Comparison of ENCODE assay signal across 27 cellular contexts in genomic region chr7:116222501-116222900, GRCh38. TPM values are rescaled to one million over a fixed set of nuclear protein-coding genes. Genes with fewer than 3 reads are reported as not detected.
DNase-seq lines count a peak whose midpoint lies in the region; ATAC-seq and TF ChIP-seq lines count a peak whose summit lies in the region.
"Had no signal": no experiment of that assay in that cellular context is flagged by ENCODE, and none has a peak within 500 bp of the region (broad histone marks: within the 10 kb centered on the region; RNA-seq: fewer than 3 reads in every experiment).

No MANE protein-coding gene starts in this region.

- peaks cover 90 to 96% (median 96%) of the 10 kb centered on the region in 3 donors for H3K4me1 Mint-ChIP-seq in CD8-positive, alpha-beta memory T cell
- H3K4me1 Mint-ChIP-seq in immature natural killer cell (peaks cover 94 to 100% of the 10 kb centered on the region in 2 donors), nephron progenitor cell (peaks cover 31% of the 10 kb centered on the region)
- H3K4me1 Mint-ChIP-seq: brain had no signal

- H3K9me3 ChIP-seq in CD8-positive, alpha-beta memory T cell (ENCODE audit: low read length), result no peaks in the 10 kb centered on the region
- H3K9me3 ChIP-seq in Panc1 (ENCODE audit: control insufficient read depth, insufficient read depth, low read depth, low read length) (no peaks in the 10 kb centered on the region), sigmoid colon (no peaks in the 10 kb centered on the region), right atrium auricular region (no peaks in the 10 kb centered on the region)

- WGBS in sigmoid colon, 2 donors, result 82 to 84% methylated on average over 5 of the region's 5 CpGs

- H3K27me3 Mint-ChIP-seq in CD8-positive, alpha-beta memory T cell, result no peaks in the 10 kb centered on the region
- peaks cover 0 to 3% (median 1%) of the 10 kb centered on the region in 3 donors for H3K27me3 Mint-ChIP-seq in immature natural killer cell (ENCODE audit: low read depth in 3 of 3)
- peaks cover 3% of the 10 kb centered on the region for H3K27me3 Mint-ChIP-seq in nephron progenitor cell (ENCODE audit: low read depth, poor library complexity)
- H3K27me3 Mint-ChIP-seq: progenitor cell of endocrine pancreas; stimulated activated naive B cell treated with anti-CD40 and anti-IgM and Interleukin-4, amounts not matched to agents 10 μg/mL and 1 μg/mL and 100 μg/mL, for 72 hours had no signal

- no TSS peak for BruUV-seq in Panc1 (replicated peaks; lab: Mats Ljungman, UMichigan)

- CTCF ChIA-PET in CD8-positive, alpha-beta memory T cell (lab: Charles Lee), result interaction anchor here (0.8 to 1.4 kb wide), 2 partner anchors 9 to 42 kb away, joined by 3 read pairs; no protein-coding TSS in a partner anchor
- CTCF ChIA-PET in Panc1 (lab: Charles Lee), result no interaction called here

- DNase-seq in CD8-positive, alpha-beta memory T cell, result no peak
- DNase-seq in Panc1 (ENCODE audit: low read depth, low spot score), result no peak
- no peak for DNase-seq in immature natural killer cell
- DNase-seq in sigmoid colon, result no peak
- no peak for DNase-seq in NCI-H1694 (lab: John Stamatoyannopoulos, UW)
- DNase-seq in nephron progenitor cell, result no peak
- DNase-seq in right atrium auricular region (ENCODE audit: low spot score), result no peak
- DNase-seq: activated CD4-positive, alpha-beta T cell treated with anti-CD3 and anti-CD28 coated beads for 48 hours; cortex of kidney; DMS53; GF-D8; head of caudate nucleus; HFFc6; Karpas-422; left colon; NCI-H187; NCI-H345; PC-3; stimulated activated CD4-positive, alpha-beta T cell treated with anti-CD3 and anti-CD28 coated beads, Interleukin-2, amount 100 ng/mL, for 24 hours; stimulated activated naive B cell treated with anti-CD40 and anti-IgM and Interleukin-4, amounts not matched to agents 10 μg/mL and 1 μg/mL and 100 μg/mL, for 72 hours had no signal

- H3K36me3 Mint-ChIP-seq in CD8-positive, alpha-beta memory T cell, result peaks cover 0 to 6% (median 2%) of the 10 kb centered on the region in 3 donors
- no peaks in the 10 kb centered on the region for H3K36me3 Mint-ChIP-seq in immature natural killer cell
- peaks cover 4% of the 10 kb centered on the region for H3K36me3 Mint-ChIP-seq in nephron progenitor cell (ENCODE audit: low read depth)
- H3K36me3 Mint-ChIP-seq: brain; stimulated activated naive B cell treated with anti-CD40 and anti-IgM and Interleukin-4, amounts not matched to agents 10 μg/mL and 1 μg/mL and 100 μg/mL, for 72 hours had no signal

- no peaks in the 10 kb centered on the region for H3K27me3 ChIP-seq in CD8-positive, alpha-beta memory T cell (ENCODE audit: insufficient read depth, low read length, poor library complexity, severe bottlenecking)
- no peaks in the 10 kb centered on the region for H3K27me3 ChIP-seq in Panc1 (ENCODE audit: control insufficient read depth, insufficient read depth, low read length)
- H3K27me3 ChIP-seq in sigmoid colon, result no peaks in the 10 kb centered on the region
- H3K27me3 ChIP-seq in right atrium auricular region, result no peaks in the 10 kb centered on the region

- H3K27ac Mint-ChIP-seq in CD8-positive, alpha-beta memory T cell, result peak overlapping the region in 4 of 8 donors; percentile 1 to 64 (median 28)
- H3K27ac Mint-ChIP-seq in immature natural killer cell (peak overlapping the region; percentile 26 to 90 (median 77)), nephron progenitor cell (no peak overlapping the region)
- H3K27ac Mint-ChIP-seq: activated T-helper 2 cell treated with anti-CD3 and anti-CD28 coated beads, Interferon-gamma antibody, Interleukin-2, Interleukin-4, amounts not matched to agents 10 μg/mL and 5 μg/mL and 100 μg/mL, durations not matched to agents 14 hours and 24 hours and 36 hours; brain; HFFc6; progenitor cell of endocrine pancreas; stimulated activated naive B cell treated with anti-CD40 and anti-IgM and Interleukin-4, amounts not matched to agents 10 μg/mL and 1 μg/mL and 100 μg/mL, for 72 hours; T-helper 1 cell treated with Interleukin-12 subunit alpha and Interleukin-12 subunit beta and Interleukin-4 antibody, amounts not matched to agents 30 μg/mL and 1 μg/mL, for 36 hours had no signal

- peaks cover 90% of the 10 kb centered on the region for H3K4me1 ChIP-seq in CD8-positive, alpha-beta memory T cell (ENCODE audit: insufficient read depth, low read length)
- H3K4me1 ChIP-seq in Panc1 (ENCODE audit: control insufficient read depth, insufficient read depth, low read length) (peaks cover 93% of the 10 kb centered on the region), sigmoid colon (peaks cover 0 to 97% (median 53%) of the 10 kb centered on the region in 4 donors), right atrium auricular region (peaks cover 0 to 26% of the 10 kb centered on the region in 2 donors)

- POLR2A ChIA-PET in CD8-positive, alpha-beta memory T cell (lab: Charles Lee), result no interaction called here
- POLR2A ChIA-PET in Panc1 (lab: Charles Lee), result no interaction called here

- no peak for TF ChIP-seq EP300 in sigmoid colon (IDR thresholded peaks at IDR 0.05)

- peak overlapping the region in 4 of 7 donors; percentile 9 to 75 (median 34) for H3K4me3 Mint-ChIP-seq in CD8-positive, alpha-beta memory T cell
- peak overlapping the region in 4 of 5 donors; percentile 9 to 70 (median 62) for H3K4me3 Mint-ChIP-seq in immature natural killer cell
- H3K4me3 Mint-ChIP-seq in nephron progenitor cell, result no peak overlapping the region
- H3K4me3 Mint-ChIP-seq: brain; HFFc6; neural crest cell; stimulated activated naive B cell treated with anti-CD40 and anti-IgM and Interleukin-4, amounts not matched to agents 10 μg/mL and 1 μg/mL and 100 μg/mL, for 72 hours; T-helper 1 cell treated with Interleukin-12 subunit alpha and Interleukin-12 subunit beta and Interleukin-4 antibody, amounts not matched to agents 30 μg/mL and 1 μg/mL, for 36 hours had no signal

- in situ Hi-C loops in Panc1 (cut with HindIII; ENCODE audit: low pct_unique_long_range_greater_than_20kb, low sequenced_read_pairs), result no loop called here

- TF ChIP-seq CTCF in Panc1 (IDR thresholded peaks at IDR 0.05) (no peak), sigmoid colon (IDR thresholded peaks at IDR 0.05) (no peak), nephron progenitor cell (IDR thresholded peaks at IDR 0.05) (no peak), right atrium auricular region (IDR thresholded peaks at IDR 0.05) (no peak)

- H3K9me3 Mint-ChIP-seq in CD8-positive, alpha-beta memory T cell, result no peaks in the 10 kb centered on the region
- H3K9me3 Mint-ChIP-seq in immature natural killer cell (no peaks in the 10 kb centered on the region), nephron progenitor cell (no peaks in the 10 kb centered on the region)
- H3K9me3 Mint-ChIP-seq: activated T-helper 2 cell treated with anti-CD3 and anti-CD28 coated beads, Interferon-gamma antibody, Interleukin-2, Interleukin-4, amounts not matched to agents 10 μg/mL and 5 μg/mL and 100 μg/mL, durations not matched to agents 14 hours and 24 hours and 36 hours; brain; HFFc6; neural crest cell; stimulated activated naive B cell treated with anti-CD40 and anti-IgM and Interleukin-4, amounts not matched to agents 10 μg/mL and 1 μg/mL and 100 μg/mL, for 72 hours; T-helper 1 cell treated with Interleukin-12 subunit alpha and Interleukin-12 subunit beta and Interleukin-4 antibody, amounts not matched to agents 30 μg/mL and 1 μg/mL, for 36 hours had no signal

- H3K36me3 ChIP-seq in CD8-positive, alpha-beta memory T cell (ENCODE audit: insufficient read depth, low read length), result no peaks in the 10 kb centered on the region
- H3K36me3 ChIP-seq in Panc1 (ENCODE audit: control insufficient read depth, insufficient read depth, low read length), result no peaks in the 10 kb centered on the region
- no peaks in the 10 kb centered on the region for H3K36me3 ChIP-seq in sigmoid colon
- no peaks in the 10 kb centered on the region for H3K36me3 ChIP-seq in right atrium auricular region

- ATAC-seq in Panc1, result no peak
- ATAC-seq in HG02798 (IDR thresholded peaks at IDR 0.05; ENCODE audit: poor library complexity, unreplicated experiment), result no peak
- ATAC-seq: left colon; PC-3; stimulated activated naive B cell treated with anti-CD40 and anti-IgM and Interleukin-4, amounts not matched to agents 10 μg/mL and 1 μg/mL and 100 μg/mL, for 72 hours had no signal

- intact Hi-C loops in Panc1 (cut with micrococcal nuclease; ENCODE audit: unreplicated experiment) (no loop called here), sigmoid colon (cut with DNase I) (no loop called here)

- no peak for TF ChIP-seq POLR2A in sigmoid colon (IDR thresholded peaks at IDR 0.05)

- H3K4me3 ChIP-seq in CD8-positive, alpha-beta memory T cell (ENCODE audit: low read length), result no peak overlapping the region
- H3K4me3 ChIP-seq in Panc1 (ENCODE audit: low read depth in 2 of 2, low read length in 2 of 2), result no peak overlapping the region
- peak overlapping the region in 3 of 4 donors; percentile 8 to 39 (median 36) for H3K4me3 ChIP-seq in sigmoid colon
- no peak overlapping the region for H3K4me3 ChIP-seq in right atrium auricular region
- H3K4me3 ChIP-seq: skin epidermis had no signal

- H3K27ac ChIP-seq in CD8-positive, alpha-beta memory T cell (ENCODE audit: low read depth, low read length), result no peak overlapping the region
- peak overlapping the region; percentile 49 for H3K27ac ChIP-seq in Panc1 (ENCODE audit: low read length)
- peak overlapping the region; percentile 39 to 97 (median 94) for H3K27ac ChIP-seq in sigmoid colon
- H3K27ac ChIP-seq in right atrium auricular region, result no peak overlapping the region
- H3K27ac ChIP-seq: skin epidermis had no signal

RNA-seq across cellular contexts. Expression of gene TES, which starts 12.2 kb away (rescaled TPM):
- total RNA-seq in CD8-positive, alpha-beta memory T cell, result 10 to 100 TPM; 58.4 to 59.0 TPM
- polyA plus RNA-seq in CD8-positive, alpha-beta memory T cell, result 193 TPM
- total RNA-seq in Panc1 (2021; ENCODE audit: unreplicated experiment), result 99.4 TPM
- polyA plus RNA-seq in Panc1 (2012; ENCODE audit: insufficient read length), result 84.1 TPM
- 100 to 1,000 TPM; 235 to 402 (median 325) TPM for polyA plus RNA-seq in immature natural killer cell
- 100 to 1,000 TPM; 289 to 514 (median 341) TPM for total RNA-seq in sigmoid colon
- polyA plus RNA-seq in sigmoid colon, result 10 to 100 TPM; 53.5 to 80.7 (median 64.3) TPM
- total RNA-seq in right atrium auricular region, result 10 to 100 TPM; 18.0 to 23.3 TPM

Comparison
In these comparisons a context has a peak if more than half of its experiments do, and no peak if none do; other contexts are left out.
1. H3K27ac ChIP-seq: peak in Panc1 (single experiment) and sigmoid colon (4 of 4); none in CD8-positive, alpha-beta memory T cell (single experiment) and right atrium auricular region (0 of 2).
2. H3K4me3 ChIP-seq: peak in sigmoid colon (3 of 4); none in CD8-positive, alpha-beta memory T cell (single experiment), Panc1 (0 of 2) and right atrium auricular region (0 of 2).